ENCODE assay signal across 24 cellular contexts in the genomic region with DNA sequence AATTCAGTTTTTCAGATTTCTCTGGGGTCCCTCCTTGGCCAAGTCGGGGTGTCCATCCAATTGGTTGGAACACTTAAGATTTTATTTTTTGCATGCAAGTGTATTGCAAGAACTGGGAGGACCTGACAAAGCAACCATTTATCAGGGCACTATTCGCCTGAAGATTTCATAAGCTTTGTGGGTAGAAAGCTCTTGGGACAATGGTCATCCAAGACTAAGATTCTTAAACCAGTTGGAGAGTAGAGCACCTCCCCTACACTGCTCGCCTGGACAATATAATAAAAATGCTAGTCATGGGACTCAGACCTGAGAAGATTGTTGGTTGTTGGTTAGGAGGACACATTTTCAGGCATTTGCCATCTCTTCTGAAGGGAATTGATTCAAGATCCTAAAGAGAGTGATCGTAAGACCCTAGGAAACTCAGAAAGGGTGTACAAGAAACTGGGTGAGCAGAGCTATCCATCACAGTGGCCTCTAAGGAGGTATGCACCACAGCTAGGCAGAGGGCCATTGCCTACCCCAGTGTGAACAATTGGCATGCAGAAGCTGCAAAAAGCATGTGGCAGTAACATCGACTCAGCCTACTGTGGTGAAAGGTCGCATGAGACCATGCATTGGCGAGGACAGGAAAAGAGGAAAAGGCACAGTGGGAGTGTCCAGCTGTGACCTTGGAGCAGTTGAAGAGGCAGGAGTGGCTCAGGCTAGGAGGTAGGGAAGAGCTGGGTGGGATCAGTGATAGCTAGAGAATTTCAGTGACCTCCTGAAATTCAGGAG.
"Had no signal": no experiment of that assay in that cellular context is flagged by ENCODE, and none has a peak within 500 bp of the region (broad histone marks: within the 10 kb centered on the region; RNA-seq: fewer than 3 reads in every experiment).

No MANE protein-coding gene starts in this region.

- H3K36me3 ChIP-seq: brain microvascular endothelial cell, cardiac muscle cell had no signal

- H3K27ac ChIP-seq: brain microvascular endothelial cell, cardiac muscle cell, RWPE1 had no signal

- H3K4me3 ChIP-seq: cardiac muscle cell had no signal

- DNase-seq: activated B cell treated with CpG ODN at 0.5 μM for 24 hours; activated CD4-positive, alpha-beta T cell treated with anti-CD3 and anti-CD28 coated beads for 1 hour; activated CD4-positive, alpha-beta T cell treated with anti-CD3 and anti-CD28 coated beads, Interleukin-2, amount 10 ng/mL, durations not matched to agents 24 days and 14 days; activated CD4-positive, alpha-beta T cell treated with anti-CD3 and anti-CD28 coated beads, Interleukin-2, amount 50 U/mL, for 48 hours; activated CD8-positive, alpha-beta memory T cell treated with anti-CD3 and anti-CD28 coated beads, Interleukin-2, amount 10 ng/mL, durations not matched to agents 7 days and 5 days; activated effector memory CD4-positive, alpha-beta T cell treated with Interleukin-2 at 50 U/mL for 16 hours; activated naive CD4-positive, alpha-beta T cell; activated T-cell treated with anti-CD3 and anti-CD28 coated beads, Interleukin-2, amount 50 U/mL, for 24 hours; amygdala; brain microvascular endothelial cell; MM.1S; NCI-H1105; NCI-H1436; NCI-H1694 treated with DMSO at 0.1 percent for 48 hours; NCI-H2029 treated with DMSO at 0.1 percent for 48 hours; NCI-H345; NCI-H510A; NCI-H526 treated with DMSO at 0.1 percent for 48 hours; NK-92 treated with Interleukin-12 subunit alpha and Interleukin-12 subunit beta, amount 100 ng/mL, for 24 hours; OCI-M1; SHP77 treated with DMSO at 0.1 percent for 48 hours had no signal

- ATAC-seq: activated CD8-positive, alpha-beta memory T cell treated with anti-CD3 and anti-CD28 coated beads, Interleukin-2, amount 10 ng/mL, durations not matched to agents 7 days and 5 days; Panc1 had no signal

- H3K27me3 ChIP-seq: brain microvascular endothelial cell, cardiac muscle cell had no signal
